ENCODE assay signal across 1 cellular context in the genomic region with DNA sequence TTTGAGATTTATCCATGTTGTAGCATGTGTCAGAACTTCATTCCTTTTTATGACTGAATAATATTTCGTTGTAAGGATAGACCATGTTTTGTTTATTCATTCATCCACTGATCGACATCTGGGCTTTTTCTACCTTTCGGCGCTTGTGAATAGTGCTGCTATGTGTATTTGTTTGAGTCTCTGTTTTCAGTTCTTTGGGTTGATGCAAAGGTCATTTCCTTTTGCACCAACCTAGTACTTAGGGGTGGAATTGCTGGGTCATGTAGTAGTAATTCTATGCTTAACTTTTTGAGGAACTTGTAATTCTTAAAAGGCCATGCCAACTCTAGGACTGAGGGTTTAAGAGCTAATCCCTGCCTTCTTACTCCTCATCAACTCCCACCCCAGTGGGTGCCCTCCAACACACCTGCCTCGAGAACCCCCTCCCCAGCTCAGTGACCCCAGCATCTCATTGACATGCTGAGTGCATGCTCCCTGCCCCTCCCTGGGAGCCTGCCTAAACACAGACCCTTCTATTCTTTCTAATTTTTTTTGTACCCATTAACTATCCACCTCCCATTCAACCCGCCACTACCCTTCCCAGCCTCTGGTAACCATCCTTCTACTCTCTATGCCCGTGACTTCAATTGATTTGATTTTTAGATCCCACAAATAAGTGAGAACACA.
TF ChIP-seq lines count a peak whose summit lies in the region.

No MANE protein-coding gene starts in this region.

TF ChIP-seq in HepG2, 621 proteins besides CTCF, POLR2A, EP300 and RAD21 (continued from another document and continues in another):
- TF ChIP-seq NBN (conservative IDR thresholded peaks at IDR 0.05) (no peak), ZNF264 (CRISPR knock-in tag; IDR thresholded peaks at IDR 0.05) (no peak), ZNF3 (CRISPR knock-in tag; IDR thresholded peaks at IDR 0.05) (peak; percentile 76), PRMT3 (CRISPR knock-in tag; IDR thresholded peaks at IDR 0.05; ENCODE audit: borderline replicate concordance, low read depth) (no peak), ZNF530 (CRISPR knock-in tag; IDR thresholded peaks at IDR 0.05; ENCODE audit: low read depth) (no peak), SPEN (CRISPR knock-in tag; IDR thresholded peaks at IDR 0.05; ENCODE audit: low read depth) (0 out of 2 replicates have a peak, but pooled peaks have one; percentile 28), ZNF747 (CRISPR knock-in tag; IDR thresholded peaks at IDR 0.05; ENCODE audit: borderline replicate concordance) (no peak), EZH2 (conservative IDR thresholded peaks at IDR 0.05; ENCODE audit: low read depth, low read length) (no peak), ZNF556 (CRISPR knock-in tag; IDR thresholded peaks at IDR 0.05; ENCODE audit: borderline replicate concordance) (no peak), TBL1XR1 (IDR thresholded peaks at IDR 0.05; ENCODE audit: borderline replicate concordance, low read length, partially characterized antibody) (no peak), ZNF431 (CRISPR knock-in tag; IDR thresholded peaks at IDR 0.05; ENCODE audit: borderline replicate concordance, low read depth) (no peak), ZNF569 (CRISPR knock-in tag; IDR thresholded peaks at IDR 0.05; ENCODE audit: borderline replicate concordance) (no peak), SAP130 (CRISPR knock-in tag; IDR thresholded peaks at IDR 0.05; ENCODE audit: low read depth) (peak; percentile 49), NR2F6 (IDR thresholded peaks at IDR 0.05) (peak; percentile 71; the same call in 1 of the 2 replicates), NR2F6 (CRISPR knock-in tag; IDR thresholded peaks at IDR 0.05) (peak; percentile 69), ZNF652 (CRISPR knock-in tag; IDR thresholded peaks at IDR 0.05; ENCODE audit: borderline replicate concordance, low read depth) (no peak), TSC22D2 (CRISPR knock-in tag; IDR thresholded peaks at IDR 0.05; ENCODE audit: borderline replicate concordance) (no peak), IRX3 (CRISPR knock-in tag; IDR thresholded peaks at IDR 0.05; ENCODE audit: borderline replicate concordance, low read depth) (no peak), ZSCAN20 (CRISPR knock-in tag; IDR thresholded peaks at IDR 0.05; ENCODE audit: borderline replicate concordance) (no peak), MXD4 (CRISPR knock-in tag; IDR thresholded peaks at IDR 0.05) (no peak)
- TF ChIP-seq, protein P1, sequence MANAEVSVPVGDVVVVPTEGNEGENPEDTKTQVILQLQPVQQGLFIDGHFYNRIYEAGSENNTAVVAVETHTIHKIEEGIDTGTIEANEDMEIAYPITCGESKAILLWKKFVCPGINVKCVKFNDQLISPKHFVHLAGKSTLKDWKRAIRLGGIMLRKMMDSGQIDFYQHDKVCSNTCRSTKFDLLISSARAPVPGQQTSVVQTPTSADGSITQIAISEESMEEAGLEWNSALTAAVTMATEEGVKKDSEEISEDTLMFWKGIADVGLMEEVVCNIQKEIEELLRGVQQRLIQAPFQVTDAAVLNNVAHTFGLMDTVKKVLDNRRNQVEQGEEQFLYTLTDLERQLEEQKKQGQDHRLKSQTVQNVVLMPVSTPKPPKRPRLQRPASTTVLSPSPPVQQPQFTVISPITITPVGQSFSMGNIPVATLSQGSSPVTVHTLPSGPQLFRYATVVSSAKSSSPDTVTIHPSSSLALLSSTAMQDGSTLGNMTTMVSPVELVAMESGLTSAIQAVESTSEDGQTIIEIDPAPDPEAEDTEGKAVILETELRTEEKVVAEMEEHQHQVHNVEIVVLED (CRISPR knock-in tag; IDR thresholded peaks at IDR 0.05; ENCODE audit: borderline replicate concordance), result no peak; the same call in 1 of the 2 replicates
- TF ChIP-seq, protein P2, sequence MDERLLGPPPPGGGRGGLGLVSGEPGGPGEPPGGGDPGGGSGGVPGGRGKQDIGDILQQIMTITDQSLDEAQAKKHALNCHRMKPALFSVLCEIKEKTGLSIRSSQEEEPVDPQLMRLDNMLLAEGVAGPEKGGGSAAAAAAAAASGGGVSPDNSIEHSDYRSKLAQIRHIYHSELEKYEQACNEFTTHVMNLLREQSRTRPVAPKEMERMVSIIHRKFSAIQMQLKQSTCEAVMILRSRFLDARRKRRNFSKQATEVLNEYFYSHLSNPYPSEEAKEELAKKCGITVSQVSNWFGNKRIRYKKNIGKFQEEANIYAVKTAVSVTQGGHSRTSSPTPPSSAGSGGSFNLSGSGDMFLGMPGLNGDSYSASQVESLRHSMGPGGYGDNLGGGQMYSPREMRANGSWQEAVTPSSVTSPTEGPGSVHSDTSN (CRISPR knock-in tag; IDR thresholded peaks at IDR 0.05), result no peak
- TF ChIP-seq, protein P3, sequence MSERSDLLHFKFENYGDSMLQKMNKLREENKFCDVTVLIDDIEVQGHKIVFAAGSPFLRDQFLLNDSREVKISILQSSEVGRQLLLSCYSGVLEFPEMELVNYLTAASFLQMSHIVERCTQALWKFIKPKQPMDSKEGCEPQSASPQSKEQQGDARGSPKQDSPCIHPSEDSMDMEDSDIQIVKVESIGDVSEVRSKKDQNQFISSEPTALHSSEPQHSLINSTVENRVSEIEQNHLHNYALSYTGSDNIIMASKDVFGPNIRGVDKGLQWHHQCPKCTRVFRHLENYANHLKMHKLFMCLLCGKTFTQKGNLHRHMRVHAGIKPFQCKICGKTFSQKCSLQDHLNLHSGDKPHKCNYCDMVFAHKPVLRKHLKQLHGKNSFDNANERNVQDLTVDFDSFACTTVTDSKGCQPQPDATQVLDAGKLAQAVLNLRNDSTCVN (CRISPR knock-in tag; IDR thresholded peaks at IDR 0.05; ENCODE audit: borderline replicate concordance), result no peak
- TF ChIP-seq, protein P4, sequence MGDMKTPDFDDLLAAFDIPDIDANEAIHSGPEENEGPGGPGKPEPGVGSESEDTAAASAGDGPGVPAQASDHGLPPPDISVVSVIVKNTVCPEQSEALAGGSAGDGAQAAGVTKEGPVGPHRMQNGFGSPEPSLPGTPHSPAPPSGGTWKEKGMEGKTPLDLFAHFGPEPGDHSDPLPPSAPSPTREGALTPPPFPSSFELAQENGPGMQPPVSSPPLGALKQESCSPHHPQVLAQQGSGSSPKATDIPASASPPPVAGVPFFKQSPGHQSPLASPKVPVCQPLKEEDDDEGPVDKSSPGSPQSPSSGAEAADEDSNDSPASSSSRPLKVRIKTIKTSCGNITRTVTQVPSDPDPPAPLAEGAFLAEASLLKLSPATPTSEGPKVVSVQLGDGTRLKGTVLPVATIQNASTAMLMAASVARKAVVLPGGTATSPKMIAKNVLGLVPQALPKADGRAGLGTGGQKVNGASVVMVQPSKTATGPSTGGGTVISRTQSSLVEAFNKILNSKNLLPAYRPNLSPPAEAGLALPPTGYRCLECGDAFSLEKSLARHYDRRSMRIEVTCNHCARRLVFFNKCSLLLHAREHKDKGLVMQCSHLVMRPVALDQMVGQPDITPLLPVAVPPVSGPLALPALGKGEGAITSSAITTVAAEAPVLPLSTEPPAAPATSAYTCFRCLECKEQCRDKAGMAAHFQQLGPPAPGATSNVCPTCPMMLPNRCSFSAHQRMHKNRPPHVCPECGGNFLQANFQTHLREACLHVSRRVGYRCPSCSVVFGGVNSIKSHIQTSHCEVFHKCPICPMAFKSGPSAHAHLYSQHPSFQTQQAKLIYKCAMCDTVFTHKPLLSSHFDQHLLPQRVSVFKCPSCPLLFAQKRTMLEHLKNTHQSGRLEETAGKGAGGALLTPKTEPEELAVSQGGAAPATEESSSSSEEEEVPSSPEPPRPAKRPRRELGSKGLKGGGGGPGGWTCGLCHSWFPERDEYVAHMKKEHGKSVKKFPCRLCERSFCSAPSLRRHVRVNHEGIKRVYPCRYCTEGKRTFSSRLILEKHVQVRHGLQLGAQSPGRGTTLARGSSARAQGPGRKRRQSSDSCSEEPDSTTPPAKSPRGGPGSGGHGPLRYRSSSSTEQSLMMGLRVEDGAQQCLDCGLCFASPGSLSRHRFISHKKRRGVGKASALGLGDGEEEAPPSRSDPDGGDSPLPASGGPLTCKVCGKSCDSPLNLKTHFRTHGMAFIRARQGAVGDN (CRISPR knock-in tag; IDR thresholded peaks at IDR 0.05), result peak; percentile 39
- TF ChIP-seq, protein P5, sequence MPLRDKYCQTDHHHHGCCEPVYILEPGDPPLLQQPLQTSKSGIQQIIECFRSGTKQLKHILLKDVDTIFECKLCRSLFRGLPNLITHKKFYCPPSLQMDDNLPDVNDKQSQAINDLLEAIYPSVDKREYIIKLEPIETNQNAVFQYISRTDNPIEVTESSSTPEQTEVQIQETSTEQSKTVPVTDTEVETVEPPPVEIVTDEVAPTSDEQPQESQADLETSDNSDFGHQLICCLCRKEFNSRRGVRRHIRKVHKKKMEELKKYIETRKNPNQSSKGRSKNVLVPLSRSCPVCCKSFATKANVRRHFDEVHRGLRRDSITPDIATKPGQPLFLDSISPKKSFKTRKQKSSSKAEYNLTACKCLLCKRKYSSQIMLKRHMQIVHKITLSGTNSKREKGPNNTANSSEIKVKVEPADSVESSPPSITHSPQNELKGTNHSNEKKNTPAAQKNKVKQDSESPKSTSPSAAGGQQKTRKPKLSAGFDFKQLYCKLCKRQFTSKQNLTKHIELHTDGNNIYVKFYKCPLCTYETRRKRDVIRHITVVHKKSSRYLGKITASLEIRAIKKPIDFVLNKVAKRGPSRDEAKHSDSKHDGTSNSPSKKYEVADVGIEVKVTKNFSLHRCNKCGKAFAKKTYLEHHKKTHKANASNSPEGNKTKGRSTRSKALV (CRISPR knock-in tag; IDR thresholded peaks at IDR 0.05), result 0 out of 2 replicates have a peak, but pooled peaks have one; percentile 20
- TF ChIP-seq, protein P6, sequence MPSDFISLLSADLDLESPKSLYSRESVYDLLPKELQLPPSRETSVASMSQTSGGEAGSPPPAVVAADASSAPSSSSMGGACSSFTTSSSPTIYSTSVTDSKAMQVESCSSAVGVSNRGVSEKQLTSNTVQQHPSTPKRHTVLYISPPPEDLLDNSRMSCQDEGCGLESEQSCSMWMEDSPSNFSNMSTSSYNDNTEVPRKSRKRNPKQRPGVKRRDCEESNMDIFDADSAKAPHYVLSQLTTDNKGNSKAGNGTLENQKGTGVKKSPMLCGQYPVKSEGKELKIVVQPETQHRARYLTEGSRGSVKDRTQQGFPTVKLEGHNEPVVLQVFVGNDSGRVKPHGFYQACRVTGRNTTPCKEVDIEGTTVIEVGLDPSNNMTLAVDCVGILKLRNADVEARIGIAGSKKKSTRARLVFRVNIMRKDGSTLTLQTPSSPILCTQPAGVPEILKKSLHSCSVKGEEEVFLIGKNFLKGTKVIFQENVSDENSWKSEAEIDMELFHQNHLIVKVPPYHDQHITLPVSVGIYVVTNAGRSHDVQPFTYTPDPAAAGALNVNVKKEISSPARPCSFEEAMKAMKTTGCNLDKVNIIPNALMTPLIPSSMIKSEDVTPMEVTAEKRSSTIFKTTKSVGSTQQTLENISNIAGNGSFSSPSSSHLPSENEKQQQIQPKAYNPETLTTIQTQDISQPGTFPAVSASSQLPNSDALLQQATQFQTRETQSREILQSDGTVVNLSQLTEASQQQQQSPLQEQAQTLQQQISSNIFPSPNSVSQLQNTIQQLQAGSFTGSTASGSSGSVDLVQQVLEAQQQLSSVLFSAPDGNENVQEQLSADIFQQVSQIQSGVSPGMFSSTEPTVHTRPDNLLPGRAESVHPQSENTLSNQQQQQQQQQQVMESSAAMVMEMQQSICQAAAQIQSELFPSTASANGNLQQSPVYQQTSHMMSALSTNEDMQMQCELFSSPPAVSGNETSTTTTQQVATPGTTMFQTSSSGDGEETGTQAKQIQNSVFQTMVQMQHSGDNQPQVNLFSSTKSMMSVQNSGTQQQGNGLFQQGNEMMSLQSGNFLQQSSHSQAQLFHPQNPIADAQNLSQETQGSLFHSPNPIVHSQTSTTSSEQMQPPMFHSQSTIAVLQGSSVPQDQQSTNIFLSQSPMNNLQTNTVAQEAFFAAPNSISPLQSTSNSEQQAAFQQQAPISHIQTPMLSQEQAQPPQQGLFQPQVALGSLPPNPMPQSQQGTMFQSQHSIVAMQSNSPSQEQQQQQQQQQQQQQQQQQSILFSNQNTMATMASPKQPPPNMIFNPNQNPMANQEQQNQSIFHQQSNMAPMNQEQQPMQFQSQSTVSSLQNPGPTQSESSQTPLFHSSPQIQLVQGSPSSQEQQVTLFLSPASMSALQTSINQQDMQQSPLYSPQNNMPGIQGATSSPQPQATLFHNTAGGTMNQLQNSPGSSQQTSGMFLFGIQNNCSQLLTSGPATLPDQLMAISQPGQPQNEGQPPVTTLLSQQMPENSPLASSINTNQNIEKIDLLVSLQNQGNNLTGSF (CRISPR knock-in tag; IDR thresholded peaks at IDR 0.05), result no peak
- TF ChIP-seq, protein P7, sequence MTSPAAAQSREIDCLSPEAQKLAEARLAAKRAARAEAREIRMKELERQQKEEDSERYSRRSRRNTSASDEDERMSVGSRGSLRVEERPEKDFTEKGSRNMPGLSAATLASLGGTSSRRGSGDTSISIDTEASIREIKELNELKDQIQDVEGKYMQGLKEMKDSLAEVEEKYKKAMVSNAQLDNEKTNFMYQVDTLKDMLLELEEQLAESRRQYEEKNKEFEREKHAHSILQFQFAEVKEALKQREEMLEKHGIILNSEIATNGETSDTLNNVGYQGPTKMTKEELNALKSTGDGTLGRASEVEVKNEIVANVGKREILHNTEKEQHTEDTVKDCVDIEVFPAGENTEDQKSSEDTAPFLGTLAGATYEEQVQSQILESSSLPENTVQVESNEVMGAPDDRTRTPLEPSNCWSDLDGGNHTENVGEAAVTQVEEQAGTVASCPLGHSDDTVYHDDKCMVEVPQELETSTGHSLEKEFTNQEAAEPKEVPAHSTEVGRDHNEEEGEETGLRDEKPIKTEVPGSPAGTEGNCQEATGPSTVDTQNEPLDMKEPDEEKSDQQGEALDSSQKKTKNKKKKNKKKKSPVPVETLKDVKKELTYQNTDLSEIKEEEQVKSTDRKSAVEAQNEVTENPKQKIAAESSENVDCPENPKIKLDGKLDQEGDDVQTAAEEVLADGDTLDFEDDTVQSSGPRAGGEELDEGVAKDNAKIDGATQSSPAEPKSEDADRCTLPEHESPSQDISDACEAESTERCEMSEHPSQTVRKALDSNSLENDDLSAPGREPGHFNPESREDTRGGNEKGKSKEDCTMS (CRISPR knock-in tag; conservative IDR thresholded peaks at IDR 0.05), result no peak
